ENCODE assay signal across 20 cellular contexts in genomic region chr1:33143698-33144097, GRCh38. TPM values are rescaled to one million over a fixed set of nuclear protein-coding genes. Genes with fewer than 3 reads are reported as not detected.
DNase-seq lines count a peak whose midpoint lies in the region; FAIRE-seq and TF ChIP-seq lines count a peak whose summit lies in the region.
"Had no signal": no experiment of that assay in that cellular context is flagged by ENCODE, and none has a peak within 500 bp of the region (broad histone marks: within the 10 kb centered on the region; RNA-seq: fewer than 3 reads in every experiment).

No MANE protein-coding gene starts in this region.

- peak overlapping the region; percentile 69 for H3K4me2 ChIP-seq in astrocyte (ENCODE audit: low read length)

- no peaks in the 10 kb centered on the region for H4K20me1 ChIP-seq in astrocyte (ENCODE audit: insufficient read depth, low read length)

- H3K27me3 ChIP-seq in astrocyte (ENCODE audit: insufficient read depth, low read length): no peaks in the 10 kb centered on the region
- H3K27me3 ChIP-seq: right lobe of liver had no signal

- peaks cover 8% of the 10 kb centered on the region for H3K27me3 Mint-ChIP-seq in astrocyte (ENCODE audit: low read depth, unreplicated experiment)
- H3K27me3 Mint-ChIP-seq in CD14-positive monocyte (ENCODE audit: low read depth in 3 of 3): peaks cover 0 to 6% (median 0%) of the 10 kb centered on the region in 3 donors
- H3K27me3 Mint-ChIP-seq: stimulated activated naive CD8-positive, alpha-beta T cell treated with anti-CD3 and anti-CD28 coated beads, Interleukin-15, Interleukin-2, amounts not matched to agents 100 ng/mL and 50 ng/mL, for 24 hours had no signal

- FAIRE-seq in astrocyte (lab: Jason Lieb, UNC): peak; percentile 58
- FAIRE-seq: G401.6, H54 had no signal

- H3K4me1 ChIP-seq in astrocyte (ENCODE audit: insufficient read depth, low read length) (peaks cover 21% of the 10 kb centered on the region), mesodermal cell (ENCODE audit: control insufficient read depth, insufficient read depth, low read length, poor library complexity, severe bottlenecking) (peaks cover 40% of the 10 kb centered on the region)
- H3K4me1 ChIP-seq: right lobe of liver had no signal

- WGBS in mesodermal cell (ENCODE audit: insufficient coverage in 2 of 2), 2 experiments: 86 to 90% methylated on average over 1 to 2 of the region's 2 CpGs

- H3K4me3 Mint-ChIP-seq in astrocyte (ENCODE audit: unreplicated experiment): no peak overlapping the region
- H3K4me3 Mint-ChIP-seq in CD14-positive monocyte: no peak overlapping the region
- H3K4me3 Mint-ChIP-seq: endodermal cell; stimulated activated naive CD8-positive, alpha-beta T cell treated with anti-CD3 and anti-CD28 coated beads, Interleukin-15, Interleukin-2, amounts not matched to agents 100 ng/mL and 50 ng/mL, for 24 hours had no signal

- DNase-seq in AG09309 (ENCODE audit: low read depth): peak; percentile 18
- peak; percentile 50 for DNase-seq in HS-5 (ENCODE audit: low read depth)
- DNase-seq in astrocyte (ENCODE audit: low read depth): peak; percentile 86
- DNase-seq in T-helper 1 cell: no peak
- DNase-seq in SHP77 (lab: John Stamatoyannopoulos, UW): no peak
- no peak for DNase-seq in CD14-positive monocyte (ENCODE audit: low spot score)
- no peak for DNase-seq in DMS153 treated with DMSO at 0.1 percent for 48 hours (lab: John Stamatoyannopoulos, UW; ENCODE audit: unreplicated experiment)
- DNase-seq: activated CD4-positive, alpha-beta T cell treated with anti-CD3 and anti-CD28 coated beads, Interleukin-2, amount 50 U/mL, for 4 hours; C1 segment of cervical spinal cord; endodermal cell; kidney glomerular epithelial cell; NCI-H1105; NCI-H446; right lobe of liver; T-helper 2 cell had no signal

- H3K4me1 Mint-ChIP-seq in astrocyte (ENCODE audit: low read depth, unreplicated experiment) (peaks cover 11% of the 10 kb centered on the region), CD14-positive monocyte (no peaks in the 10 kb centered on the region)

- H3K27ac Mint-ChIP-seq in astrocyte (ENCODE audit: unreplicated experiment) (no peak overlapping the region), CD14-positive monocyte (no peak overlapping the region)
- H3K27ac Mint-ChIP-seq: activated T-helper 2 cell treated with anti-CD3 and anti-CD28 coated beads, Interferon-gamma antibody, Interleukin-2, Interleukin-4, amounts not matched to agents 10 μg/mL and 5 μg/mL and 100 μg/mL, durations not matched to agents 14 hours and 24 hours and 36 hours; endodermal cell; stimulated activated naive CD8-positive, alpha-beta T cell treated with anti-CD3 and anti-CD28 coated beads, Interleukin-15, Interleukin-2, amounts not matched to agents 100 ng/mL and 50 ng/mL, for 24 hours had no signal

- no peaks in the 10 kb centered on the region for H3K9me3 Mint-ChIP-seq in astrocyte (ENCODE audit: unreplicated experiment)
- H3K9me3 Mint-ChIP-seq in CD14-positive monocyte: no peaks in the 10 kb centered on the region
- H3K9me3 Mint-ChIP-seq: activated T-helper 2 cell treated with anti-CD3 and anti-CD28 coated beads, Interferon-gamma antibody, Interleukin-2, Interleukin-4, amounts not matched to agents 10 μg/mL and 5 μg/mL and 100 μg/mL, durations not matched to agents 14 hours and 24 hours and 36 hours; endodermal cell; stimulated activated naive CD8-positive, alpha-beta T cell treated with anti-CD3 and anti-CD28 coated beads, Interleukin-15, Interleukin-2, amounts not matched to agents 100 ng/mL and 50 ng/mL, for 24 hours had no signal

- no peak overlapping the region for H3K4me3 ChIP-seq in AG09309 (ENCODE audit: control insufficient read depth, low read depth, low read length)
- H3K4me3 ChIP-seq in astrocyte (ENCODE audit: insufficient read depth, low read depth, low read length): no peak overlapping the region
- H3K4me3 ChIP-seq in mesodermal cell (ENCODE audit: extremely low read depth, insufficient read depth, low read length, poor library complexity, severe bottlenecking): no peak overlapping the region
- H3K4me3 ChIP-seq: right lobe of liver had no signal

- TF ChIP-seq CTCF in AG09309 (IDR thresholded peaks at IDR 0.05; ENCODE audit: control insufficient read depth, insufficient read depth, low read depth, low read length, missing control alignments): no peak
- no peak for TF ChIP-seq CTCF in astrocyte (IDR thresholded peaks at IDR 0.05; ENCODE audit: insufficient read depth, low read depth, low read length)
- TF ChIP-seq CTCF in CD14-positive monocyte (IDR thresholded peaks at IDR 0.05): no peak

- H3K27ac ChIP-seq in astrocyte (ENCODE audit: low read depth, low read length) (peak overlapping the region; percentile 22), mesodermal cell (ENCODE audit: low read depth, low read length, severe bottlenecking) (peak overlapping the region; percentile 71)
- H3K27ac ChIP-seq: right lobe of liver had no signal

- no peaks in the 10 kb centered on the region for H3K9me3 ChIP-seq in astrocyte (ENCODE audit: insufficient read depth, low read depth, low read length)
- no peaks in the 10 kb centered on the region for H3K9me3 ChIP-seq in mesodermal cell (ENCODE audit: control insufficient read depth, low read length)
- H3K9me3 ChIP-seq: right lobe of liver had no signal

- H3K79me2 ChIP-seq in astrocyte (ENCODE audit: insufficient read depth, low read length): no peaks in the 10 kb centered on the region

- no peak overlapping the region for H2AFZ ChIP-seq in astrocyte (ENCODE audit: low read depth, low read length)

- intact Hi-C loops in CD14-positive monocyte (cut with micrococcal nuclease): no loop called here

- H3K9ac ChIP-seq in astrocyte (ENCODE audit: low read length): peak overlapping the region; percentile 35

- H3K36me3 ChIP-seq in astrocyte (ENCODE audit: insufficient read depth, low read length) (peaks cover 3% of the 10 kb centered on the region), mesodermal cell (ENCODE audit: control insufficient read depth, insufficient read depth, low read length) (peaks cover 16% of the 10 kb centered on the region)
- H3K36me3 ChIP-seq: right lobe of liver had no signal

- H3K36me3 Mint-ChIP-seq in astrocyte (ENCODE audit: low read depth, unreplicated experiment): peaks cover 14% of the 10 kb centered on the region
- peaks cover 19 to 39% of the 10 kb centered on the region in 2 donors for H3K36me3 Mint-ChIP-seq in CD14-positive monocyte

RNA-seq across cellular contexts. Expression of gene TRIM62, which starts 38.1 kb away (rescaled TPM):
- 10.8 and 11.5 TPM in 2 replicates for total RNA-seq in astrocyte
- 8.0 TPM for polyA plus RNA-seq in mesodermal cell (2013, experiment 1 of 2)
- polyA plus RNA-seq in mesodermal cell (2013, experiment 2 of 2): 7.7 TPM
- polyA plus RNA-seq in CD14-positive monocyte: 1 to 10 TPM; 1.7 to 2.1 TPM

Comparison
In these comparisons a context has a peak if more than half of its experiments do, and no peak if none do; other contexts are left out.
1. DNase-seq: peak in AG09309 (single experiment), HS-5 (single experiment) and astrocyte (single experiment); none in T-helper 1 cell (0 of 5), SHP77 (0 of 2), CD14-positive monocyte (single experiment) and DMS153 treated with DMSO at 0.1 percent for 48 hours (single experiment).